In genomic region chr5:147610798-147611197, GRCh38 we compare ENCODE assay signal across 24 cellular contexts.
A peak's percentile ranks its signal among the peaks of the same experiment; 100 is the strongest.
DNase-seq lines count a peak whose midpoint lies in the region; ATAC-seq, FAIRE-seq and TF ChIP-seq lines count a peak whose summit lies in the region.
"Had no signal": no experiment of that assay in that cellular context is flagged by ENCODE, and none has a peak within 500 bp of the region (broad histone marks: within the 10 kb centered on the region; RNA-seq: fewer than 3 reads in every experiment).

No MANE protein-coding gene starts in this region.

- peaks cover 0 to 36% of the 10 kb centered on the region in 2 experiments; a peak in 2 of 4 replicates for H3K79me2 ChIP-seq in H1 (ENCODE audit: control insufficient read depth in 1 of 2, insufficient read depth in 2 of 2, low read length in 2 of 2)

- H4K8ac ChIP-seq in H1 (ENCODE audit: extremely low read depth, insufficient read depth, low read length), result no peak overlapping the region

- no peak for TF ChIP-seq RAD21 in H1 (IDR thresholded peaks at IDR 0.05 in 1 of 2, conservative IDR thresholded peaks at IDR 0.05 in 1 of 2; ENCODE audit: low read depth in 2 of 2, low read length in 2 of 2)

- H4K5ac ChIP-seq in H1 (ENCODE audit: insufficient read length, low read depth, low read length), result no peak overlapping the region

- TF ChIP-seq CTCF in left ventricle myocardium inferior (IDR thresholded peaks at IDR 0.05; ENCODE audit: borderline replicate concordance) (no peak), H1 (IDR thresholded peaks at IDR 0.05; ENCODE audit: control extremely low read depth in 1 of 3, insufficient read depth in 1 of 3, low read depth in 1 of 3, low read length in 3 of 3) (no peak), kidney (IDR thresholded peaks at IDR 0.05; ENCODE audit: borderline replicate concordance, extremely low read depth, insufficient read depth) (no peak), natural killer cell (IDR thresholded peaks at IDR 0.05) (no peak)

- no peaks in the 10 kb centered on the region for H3K23me2 ChIP-seq in H1 (ENCODE audit: low read depth, low read length)

- no peaks in the 10 kb centered on the region for H3K4me1 Mint-ChIP-seq in natural killer cell
- H3K4me1 Mint-ChIP-seq: B cell had no signal

- H3K9ac ChIP-seq in HUES64 (ENCODE audit: low read depth, low read length) (no peak overlapping the region), H1 (replicated peaks in 1 of 4; ENCODE audit: extremely low read depth in 1 of 4, low read depth in 3 of 4, low read length in 3 of 4) (no peak overlapping the region), kidney (ENCODE audit: low read length in 2 of 2) (no peak overlapping the region)
- H3K9ac ChIP-seq: BLaER1 treated with 17β-estradiol and CSF1 and Interleukin-3, amounts not matched to agents 10 nM and 100 nM had no signal

- peaks cover 0 to 3% of the 10 kb centered on the region in 2 donors for H3K9me3 Mint-ChIP-seq in natural killer cell
- H3K9me3 Mint-ChIP-seq: CD8-positive, alpha-beta T cell had no signal

- H3K27me3 ChIP-seq in left ventricle myocardium inferior (ENCODE audit: low read depth), result peaks cover 30% of the 10 kb centered on the region
- no peaks in the 10 kb centered on the region for H3K27me3 ChIP-seq in HUES64 (ENCODE audit: insufficient read depth, low read length)
- H3K27me3 ChIP-seq in H1 (replicated peaks in 1 of 4; ENCODE audit: control insufficient read depth in 3 of 4, extremely low read depth in 1 of 4, insufficient read depth in 3 of 4, low read length in 3 of 4), result no peaks in the 10 kb centered on the region
- H3K27me3 ChIP-seq: BLaER1 treated with 17β-estradiol and CSF1 and Interleukin-3, amounts not matched to agents 10 nM and 100 nM had no signal

- WGBS in HUES64, result 85% methylated on average over 3 of the region's 3 CpGs
- 85% methylated on average over 3 of the region's 3 CpGs; no CpG with 5 or more reads in 1 of the 2 experiments for WGBS in H1 (ENCODE audit: extremely low coverage in 1 of 2, insufficient coverage in 1 of 2, insufficient read length in 1 of 2, insufficient replicate concordance in 2 of 2, low coverage in 1 of 2, low lambda C conversion rate in 2 of 2, missing lambda C conversion rate in 1 of 2), 2 experiments

- H3K4me2 ChIP-seq in H1 (ENCODE audit: insufficient read depth in 1 of 2, low read depth in 2 of 2, low read length in 2 of 2), result peak overlapping the region in 1 of 2 experiments; percentile 9; a peak in 1 of 4 replicates
- H3K4me2 ChIP-seq: A549; BLaER1 treated with 17β-estradiol and CSF1 and Interleukin-3, amounts not matched to agents 10 nM and 100 nM had no signal

- H3K27me3 Mint-ChIP-seq in natural killer cell (ENCODE audit: low read depth in 2 of 2), result no peaks in the 10 kb centered on the region
- H3K27me3 Mint-ChIP-seq: B cell; CD4-positive, alpha-beta T cell had no signal

- no peak for FAIRE-seq in H1 (lab: Jason Lieb, UNC)
- FAIRE-seq in kidney (lab: Jason Lieb, UNC), result no peak
- FAIRE-seq: A549, D721Med, GM12878, GM12892, GM19239 had no signal

- H3K27ac Mint-ChIP-seq in natural killer cell, result no peak overlapping the region
- H3K27ac Mint-ChIP-seq: B cell; CD4-positive, alpha-beta T cell; CD8-positive, alpha-beta T cell had no signal

- H3K4me3 ChIP-seq in left ventricle myocardium inferior (no peak overlapping the region), HUES64 (ENCODE audit: low read length) (no peak overlapping the region), H1 (ENCODE audit: extremely low read depth in 1 of 4, insufficient read depth in 2 of 4, low read depth in 3 of 4, low read length in 4 of 4) (no peak overlapping the region), kidney (ENCODE audit: low read length in 2 of 2) (no peak overlapping the region)
- H3K4me3 ChIP-seq: A549; BLaER1 treated with 17β-estradiol and CSF1 and Interleukin-3, amounts not matched to agents 10 nM and 100 nM; GM12878 had no signal

- H4K91ac ChIP-seq in H1 (replicated peaks; ENCODE audit: insufficient read length, low read length), result no peak overlapping the region

- 0 out of 2 replicates have a peak overlapping the region, but pooled peaks have one; percentile 21 for H2BK5ac ChIP-seq in H1 (ENCODE audit: low read depth, low read length)

- H2AFZ ChIP-seq in H1 (ENCODE audit: low read length), result no peak overlapping the region

- TF ChIP-seq EP300 in H1 (IDR thresholded peaks at IDR 0.05; ENCODE audit: borderline replicate concordance in 1 of 2, low read depth in 2 of 2, low read length in 2 of 2), result no peak

- peaks cover 27% of the 10 kb centered on the region for H3K36me3 Mint-ChIP-seq in natural killer cell

- no peak overlapping the region for H3K4ac ChIP-seq in H1 (replicated peaks; ENCODE audit: insufficient read length, low read depth, low read length)

- intact Hi-C loops in Right ventricle myocardium inferior (cut with DNase I), result no loop called here
- intact Hi-C loops in left ventricle myocardium inferior (cut with micrococcal nuclease), result no loop called here
- intact Hi-C loops in kidney (cut with DNase I), result no loop called here
- intact Hi-C loops in natural killer cell (cut with micrococcal nuclease), result no loop called here
- intact Hi-C loops in posterior vena cava (cut with DNase I), result no loop called here

- H2BK12ac ChIP-seq in H1 (ENCODE audit: low read depth, low read length), result no peak overlapping the region

- no peak for TF ChIP-seq POLR2A in H1 (IDR thresholded peaks at IDR 0.05; ENCODE audit: control extremely low read depth in 1 of 2, low read depth in 2 of 2, low read length in 2 of 2)
- no peak for TF ChIP-seq POLR2A in GM18505 (IDR thresholded peaks at IDR 0.05; ENCODE audit: borderline replicate concordance, extremely low read depth, insufficient read depth, insufficient read length)

- H3K56ac ChIP-seq in H1 (replicated peaks; ENCODE audit: insufficient read length, low read depth, low read length), result no peak overlapping the region

- no peaks in the 10 kb centered on the region for H3K36me3 ChIP-seq in left ventricle myocardium inferior
- H3K36me3 ChIP-seq in HUES64 (ENCODE audit: insufficient read depth, low read length), result peaks cover 29% of the 10 kb centered on the region
- peaks cover 0 to 27% (median 13%) of the 10 kb centered on the region in 4 experiments; a peak in 4 of 8 replicates for H3K36me3 ChIP-seq in H1 (ENCODE audit: control insufficient read depth in 2 of 4, insufficient read depth in 4 of 4, low read length in 3 of 4)
- no peaks in the 10 kb centered on the region for H3K36me3 ChIP-seq in kidney (ENCODE audit: control insufficient read depth in 1 of 2, insufficient read depth in 2 of 2, low read length in 2 of 2)

- ATAC-seq in Right ventricle myocardium inferior (no peak), GM18505 (IDR thresholded peaks at IDR 0.05; ENCODE audit: unreplicated experiment) (no peak), natural killer cell (no peak)
- ATAC-seq: A549; CD8-positive, alpha-beta T cell; GM12878 had no signal

- no peak overlapping the region for H3K27ac ChIP-seq in left ventricle myocardium inferior (replicated peaks)
- peak overlapping the region; percentile 41 for H3K27ac ChIP-seq in HUES64 (ENCODE audit: low read depth, low read length)
- H3K27ac ChIP-seq in H1 (ENCODE audit: low read depth, low read length), result no peak overlapping the region; the same call in 1 of the 2 replicates
- no peak overlapping the region for H3K27ac ChIP-seq in kidney (ENCODE audit: low read depth in 2 of 2, low read length in 2 of 2)
- H3K27ac ChIP-seq: 22Rv1; A549; BLaER1 treated with 17β-estradiol and CSF1 and Interleukin-3, amounts not matched to agents 10 nM and 100 nM; C4-2B had no signal

- H3K9me3 ChIP-seq in left ventricle myocardium inferior (replicated peaks), result peaks cover 4% of the 10 kb centered on the region
- no peaks in the 10 kb centered on the region for H3K9me3 ChIP-seq in HUES64 (ENCODE audit: insufficient read depth, low read depth, low read length)
- H3K9me3 ChIP-seq in H1 (ENCODE audit: insufficient read depth in 2 of 2, low read depth in 1 of 2, low read length in 1 of 2), result no peaks in the 10 kb centered on the region
- no peaks in the 10 kb centered on the region for H3K9me3 ChIP-seq in kidney (ENCODE audit: control insufficient read depth in 1 of 2, low read length in 2 of 2)
- H3K9me3 ChIP-seq: A549, Caco-2 had no signal

- H3K23ac ChIP-seq in H1 (ENCODE audit: insufficient read length), result no peak overlapping the region

- H2AK5ac ChIP-seq in H1 (ENCODE audit: low read depth, low read length), result no peak overlapping the region

- no peak overlapping the region for H2BK20ac ChIP-seq in H1 (ENCODE audit: low read length)

- no peak overlapping the region for H2BK15ac ChIP-seq in H1 (ENCODE audit: low read length)

- H3K14ac ChIP-seq in H1 (ENCODE audit: insufficient read length), result no peak overlapping the region

- no peak overlapping the region for H3K18ac ChIP-seq in H1 (ENCODE audit: extremely low read depth, low read length)

- H4K20me1 ChIP-seq in H1 (replicated peaks in 1 of 2; ENCODE audit: control insufficient read depth in 1 of 2, insufficient read depth in 2 of 2, low read length in 2 of 2), result peaks cover 0 to 2% of the 10 kb centered on the region in 2 experiments

- H2BK120ac ChIP-seq in H1 (replicated peaks; ENCODE audit: low read depth, low read length), result no peak overlapping the region

- no peaks in the 10 kb centered on the region for H3K79me1 ChIP-seq in H1 (ENCODE audit: low read depth, low read length)

- CTCF ChIA-PET in H1 (lab: Charles Lee; ENCODE audit: partially characterized antibody), result no interaction called here

- H3K4me3 Mint-ChIP-seq in natural killer cell, result no peak overlapping the region
- H3K4me3 Mint-ChIP-seq: B cell; CD4-positive, alpha-beta T cell; CD8-positive, alpha-beta T cell had no signal

- DNase-seq in Right ventricle myocardium inferior (ENCODE audit: missing footprints) (peak; percentile 46), left ventricle myocardium inferior (no peak), H1 (ENCODE audit: low read depth in 1 of 2, low spot score in 2 of 2) (no peak), kidney (peak; percentile 41), natural killer cell (no peak), posterior vena cava (ENCODE audit: low spot score) (no peak)
- DNase-seq: AML-193; Caco-2; Calu3; CD4-positive, alpha-beta T cell; CD8-positive, alpha-beta T cell; DMS79 treated with DMSO at 0.1 percent for 48 hours; GDM1 had no signal

- H3K4me1 ChIP-seq in left ventricle myocardium inferior, result no peaks in the 10 kb centered on the region
- H3K4me1 ChIP-seq in HUES64 (ENCODE audit: insufficient read depth, low read length), result peaks cover 21% of the 10 kb centered on the region; the same call in 1 of the 2 replicates
- peaks cover 0 to 13% (median 9%) of the 10 kb centered on the region in 4 experiments; a peak in 3 of 7 replicates for H3K4me1 ChIP-seq in H1 (replicated peaks in 1 of 4; ENCODE audit: control insufficient read depth in 3 of 4, insufficient read depth in 4 of 4, low read length in 3 of 4)
- no peaks in the 10 kb centered on the region for H3K4me1 ChIP-seq in kidney (ENCODE audit: control insufficient read depth in 1 of 2, insufficient read depth in 1 of 2, low read depth in 1 of 2, low read length in 2 of 2)
- H3K4me1 ChIP-seq: A549; BLaER1 treated with 17β-estradiol and CSF1 and Interleukin-3, amounts not matched to agents 10 nM and 100 nM; Caco-2 had no signal

- POLR2A ChIA-PET in H1 (lab: Charles Lee; ENCODE audit: partially characterized antibody), result interaction anchor here (0.6 to 1.6 kb wide), 3 partner anchors 10 to 527 kb away, joined by 3 read pairs; no protein-coding TSS in a partner anchor

TF ChIP-seq in H1, 55 proteins besides CTCF, POLR2A, EP300 and RAD21 (continues in another document):
- no peak for TF ChIP-seq GABPA (IDR thresholded peaks at IDR 0.05; ENCODE audit: borderline replicate concordance, insufficient read depth, low read length)

Comparison
In these comparisons a context has a peak if more than half of its experiments do, and no peak if none do; other contexts are left out.
1. DNase-seq: peak in Right ventricle myocardium inferior (single experiment) and kidney (single experiment); none in left ventricle myocardium inferior (single experiment), H1 (0 of 2), natural killer cell (single experiment) and posterior vena cava (single experiment).